In genomic region chr15:98286831-98287230, GRCh38 we compare ENCODE assay signal across 13 cellular contexts.
"Had no signal": no experiment of that assay in that cellular context is flagged by ENCODE, and none has a peak within 500 bp of the region (broad histone marks: within the 10 kb centered on the region; RNA-seq: fewer than 3 reads in every experiment).

No MANE protein-coding gene starts in this region.

- H3K27ac ChIP-seq: adrenal gland, right lobe of liver had no signal

- DNase-seq: activated CD4-positive, alpha-beta T cell treated with anti-CD3 and anti-CD28 coated beads, Interleukin-2, amount 10 ng/mL, durations not matched to agents 7 days and 5 days; activated CD4-positive, CD25-positive, alpha-beta regulatory T cell; activated naive CD4-positive, alpha-beta T cell treated with anti-CD3 and anti-CD28 coated beads, Interleukin-2, amount 50 U/mL, for 16 hours; adrenal gland; endodermal cell; foreskin melanocyte; nucleus accumbens; right lobe of liver; stimulated activated CD4-positive, alpha-beta T cell treated with anti-CD3 and anti-CD28 coated beads, Interleukin-2, amount 100 ng/mL, for 24 hours; stimulated activated naive CD4-positive, alpha-beta T cell; substantia nigra; T-helper 17 cell; trophoblast cell had no signal

- H3K4me3 ChIP-seq: adrenal gland, right lobe of liver had no signal
